ENCODE assay signal across 26 cellular contexts in the genomic region with DNA sequence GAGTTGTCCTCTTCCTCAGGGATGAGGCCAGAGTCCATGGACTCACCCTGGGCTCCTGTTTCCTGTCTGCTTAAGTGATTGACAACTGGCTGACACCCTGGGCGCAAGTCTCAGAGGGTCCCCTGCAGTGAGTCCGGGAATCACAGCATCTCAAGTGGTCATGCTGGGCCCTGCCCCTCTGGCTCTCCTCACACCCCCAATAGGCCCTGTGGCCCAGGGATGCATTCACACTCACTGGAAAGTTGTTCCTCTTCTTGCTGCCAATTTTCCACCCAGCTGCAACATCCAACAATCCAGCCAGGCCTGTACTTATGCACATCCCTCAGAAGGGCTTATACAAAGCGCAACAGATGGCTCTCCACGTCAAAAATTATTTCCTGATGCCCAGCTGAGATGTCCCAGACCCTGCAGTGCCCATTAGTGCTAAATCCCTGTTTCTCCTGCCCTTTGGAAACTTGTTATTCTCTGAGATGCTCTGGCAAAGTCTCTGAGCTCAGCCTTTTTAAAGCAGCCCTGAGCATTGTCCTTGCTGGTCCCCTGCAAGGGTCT.
"Had no signal": no experiment of that assay in that cellular context is flagged by ENCODE, and none has a peak within 500 bp of the region (broad histone marks: within the 10 kb centered on the region; RNA-seq: fewer than 3 reads in every experiment).

No MANE protein-coding gene starts in this region.

- H3K4me2 ChIP-seq: KMS-11 had no signal

- H3K27me3 Mint-ChIP-seq: activated CD4-positive, alpha-beta memory T cell treated with anti-CD3 and anti-CD28 coated beads for 36 hours; activated CD4-positive, alpha-beta T cell treated with anti-CD3 and anti-CD28 coated beads, Interleukin-2, amount 10 ng/mL, durations not matched to agents 7 days and 5 days had no signal

- H3K27ac Mint-ChIP-seq: activated CD4-positive, alpha-beta memory T cell treated with anti-CD3 and anti-CD28 coated beads for 36 hours; activated CD4-positive, alpha-beta T cell treated with anti-CD3 and anti-CD28 coated beads, Interleukin-2, amount 10 ng/mL, durations not matched to agents 7 days and 5 days; activated naive CD4-positive, alpha-beta T cell treated with anti-CD3 and anti-CD28 coated beads for 36 hours; activated naive CD8-positive, alpha-beta T cell; activated T-helper 17 cell treated with anti-CD3 and anti-CD28 coated beads, Interleukin-2, amount 50 U/mL, for 72 hours; IgD-negative memory B cell; T-helper 17 cell had no signal

- H3K36me3 Mint-ChIP-seq: activated CD4-positive, alpha-beta memory T cell treated with anti-CD3 and anti-CD28 coated beads for 36 hours; activated naive CD8-positive, alpha-beta T cell; IgD-negative memory B cell had no signal

- ATAC-seq: activated T-helper 17 cell treated with anti-CD3 and anti-CD28 coated beads, Interleukin-2, amount 50 U/mL, for 72 hours; Panc1; T-helper 17 cell had no signal

- H3K4me1 Mint-ChIP-seq: activated CD4-positive, alpha-beta T cell treated with anti-CD3 and anti-CD28 coated beads, Interleukin-2, amount 10 ng/mL, durations not matched to agents 7 days and 5 days; activated T-helper 17 cell treated with anti-CD3 and anti-CD28 coated beads, Interleukin-2, amount 50 U/mL, for 72 hours; T-helper 17 cell had no signal

- H3K4me3 Mint-ChIP-seq: activated CD4-positive, alpha-beta memory T cell treated with anti-CD3 and anti-CD28 coated beads for 36 hours; activated CD4-positive, alpha-beta T cell treated with anti-CD3 and anti-CD28 coated beads, Interleukin-2, amount 10 ng/mL, durations not matched to agents 7 days and 5 days; activated naive CD4-positive, alpha-beta T cell treated with anti-CD3 and anti-CD28 coated beads for 36 hours; activated naive CD8-positive, alpha-beta T cell; activated T-helper 17 cell treated with anti-CD3 and anti-CD28 coated beads, Interleukin-2, amount 50 U/mL, for 72 hours; IgD-negative memory B cell; T-helper 17 cell had no signal

- H3K9me3 Mint-ChIP-seq: activated CD4-positive, alpha-beta memory T cell treated with anti-CD3 and anti-CD28 coated beads for 36 hours; activated CD4-positive, alpha-beta T cell treated with anti-CD3 and anti-CD28 coated beads, Interleukin-2, amount 10 ng/mL, durations not matched to agents 7 days and 5 days had no signal

- H3K36me3 ChIP-seq: brain microvascular endothelial cell, SJCRH30 had no signal

- H3K4me3 ChIP-seq: SJCRH30 had no signal

- H3K27ac ChIP-seq: brain microvascular endothelial cell, KMS-11, RWPE1, SJCRH30 had no signal

- H3K4me1 ChIP-seq: SJCRH30 had no signal

- H3K9me3 ChIP-seq: SJCRH30 had no signal

- DNase-seq: activated CD4-positive, alpha-beta memory T cell treated with anti-CD3 and anti-CD28 coated beads for 36 hours; activated CD4-positive, alpha-beta T cell treated with anti-CD3 and anti-CD28 coated beads, Interleukin-2, amount 10 ng/mL, durations not matched to agents 7 days and 5 days; activated CD4-positive, CD25-positive, alpha-beta regulatory T cell; activated CD8-positive, alpha-beta memory T cell treated with anti-CD3 and anti-CD28 coated beads for 24 hours; activated gamma-delta T cell; activated naive CD4-positive, alpha-beta T cell treated with anti-CD3 and anti-CD28 coated beads for 36 hours; activated T-cell treated with anti-CD3 and anti-CD28 coated beads, Interleukin-2, amount 50 U/mL, for 48 hours; brain microvascular endothelial cell; NCI-H1092; NCI-H1417; NCI-H2029; NCI-H2107; NCI-H2171 treated with DMSO at 0.1 percent for 48 hours; NCI-H226; NCI-H748 treated with DMSO at 0.1 percent for 48 hours; OCI-M1; Right ventricle myocardium superior; SJCRH30; T-helper 17 cell; T1000 had no signal

- H3K27me3 ChIP-seq: brain microvascular endothelial cell, SJCRH30 had no signal
